26 cellular contexts compared by ENCODE assay signal in genomic region chr2:3849213-3849612, GRCh38.
"Had no signal": no experiment of that assay in that cellular context is flagged by ENCODE, and none has a peak within 500 bp of the region (broad histone marks: within the 10 kb centered on the region; RNA-seq: fewer than 3 reads in every experiment).

No MANE protein-coding gene starts in this region.

- H3K27me3 Mint-ChIP-seq: dendritic cell treated with granulocyte-macrophage colony-stimulating factor and Interleukin-4, amounts not matched to agents 40 ng/mL and 50 ng/mL, for 4 days; effector memory CD8-positive, alpha-beta T cell had no signal

- H3K4me3 Mint-ChIP-seq: dendritic cell treated with granulocyte-macrophage colony-stimulating factor and Interleukin-4, amounts not matched to agents 40 ng/mL and 50 ng/mL, for 4 days; effector memory CD8-positive, alpha-beta T cell; endodermal cell; immature natural killer cell; mesothelial cell of epicardium had no signal

- H3K36me3 ChIP-seq: colonic mucosa, esophagus squamous epithelium, gastrocnemius medialis, lower lobe of right lung had no signal

- H3K4me1 ChIP-seq: colonic mucosa, esophagus squamous epithelium, gastrocnemius medialis, lower lobe of right lung had no signal

- ATAC-seq: effector memory CD8-positive, alpha-beta T cell; esophagus mucosa; gastrocnemius medialis; left colon; left lobe of liver; left ventricle myocardium superior; lower lobe of right lung had no signal

- H3K9me3 ChIP-seq: colonic mucosa, gastrocnemius medialis had no signal

- H3K27ac ChIP-seq: colonic mucosa, epithelial cell of prostate, esophagus squamous epithelium, gastrocnemius medialis, hepatocyte, lower lobe of right lung had no signal

- H3K4me2 ChIP-seq: hepatocyte had no signal

- H3K79me2 ChIP-seq: hepatocyte had no signal

- H2AFZ ChIP-seq: hepatocyte had no signal

- H3K4me3 ChIP-seq: colonic mucosa, esophagus squamous epithelium, gastrocnemius medialis, hepatocyte, lower lobe of right lung had no signal

- H3K36me3 Mint-ChIP-seq: mesothelial cell of epicardium had no signal

- H3K4me1 Mint-ChIP-seq: endodermal cell, immature natural killer cell, mesothelial cell of epicardium had no signal

- H3K27ac Mint-ChIP-seq: dendritic cell treated with granulocyte-macrophage colony-stimulating factor and Interleukin-4, amounts not matched to agents 40 ng/mL and 50 ng/mL, for 4 days; effector memory CD8-positive, alpha-beta T cell; endodermal cell; immature natural killer cell; mesothelial cell of epicardium had no signal

- H3K27me3 ChIP-seq: colonic mucosa, esophagus squamous epithelium, gastrocnemius medialis, hepatocyte had no signal

- DNase-seq: colonic mucosa; cortex of kidney; effector CD8-positive, alpha-beta T cell; effector memory CD8-positive, alpha-beta T cell; endodermal cell; erythroblast; esophagus squamous epithelium; foreskin fibroblast; foreskin melanocyte; gastrocnemius medialis; glutamatergic neuron; head of caudate nucleus; immature natural killer cell; islet precursor cell; kidney; kidney glomerular epithelial cell; left colon; left ventricle myocardium superior; lower lobe of right lung; mesenchymal stem cell had no signal
